ENCODE assay signal across 2 cellular contexts in genomic region chr1:3408751-3409266, GRCh38.
TF ChIP-seq lines count a peak whose summit lies in the region.

No MANE protein-coding gene starts in this region.

TF ChIP-seq in HEK293T, 16 proteins besides CTCF, POLR2A, EP300 and RAD21:
- TF ChIP-seq PKNOX1 (IDR thresholded peaks at IDR 0.05): no peak
- TF ChIP-seq TARDBP (IDR thresholded peaks at IDR 0.05): 0 out of 2 replicates have a peak, but pooled peaks have one; percentile 52

TF ChIP-seq in GM12878, 131 proteins besides CTCF, POLR2A, EP300 and RAD21:
- TF ChIP-seq PBX3 (IDR thresholded peaks at IDR 0.05; ENCODE audit: insufficient replicate concordance, low read depth, low read length) (peak; percentile 18), MAX (IDR thresholded peaks at IDR 0.05; ENCODE audit: low read depth, low read length) (no peak), LARP7 (IDR thresholded peaks at IDR 0.05) (no peak), CHD2 (IDR thresholded peaks at IDR 0.05; ENCODE audit: borderline replicate concordance, low read depth, low read length) (no peak), TCF3 (IDR thresholded peaks at IDR 0.05; ENCODE audit: borderline replicate concordance, insufficient read depth, low read depth, low read length) (peak; percentile 54; the same call in 1 of the 2 replicates), RB1 (IDR thresholded peaks at IDR 0.05; ENCODE audit: borderline replicate concordance) (no peak), TCF7 (IDR thresholded peaks at IDR 0.05; ENCODE audit: borderline replicate concordance) (no peak), HCFC1 (IDR thresholded peaks at IDR 0.05; ENCODE audit: low read length) (no peak), BCL3 (IDR thresholded peaks at IDR 0.05; ENCODE audit: borderline replicate concordance, insufficient read depth, low read depth, low read length, poor library complexity, severe bottlenecking) (peak; percentile 69), ATF3 (IDR thresholded peaks at IDR 0.05; ENCODE audit: borderline replicate concordance, extremely low read depth, low read depth, low read length) (no peak), SIX5 (IDR thresholded peaks at IDR 0.05; ENCODE audit: low read depth, low read length, severe bottlenecking) (no peak)
